8 cellular contexts compared by ENCODE assay signal in genomic region chr3:157088506-157089454, GRCh38.
A peak's percentile ranks its signal among the peaks of the same experiment; 100 is the strongest.
DNase-seq lines count a peak whose midpoint lies in the region; ATAC-seq, FAIRE-seq and TF ChIP-seq lines count a peak whose summit lies in the region.

No MANE protein-coding gene starts in this region.

- TF ChIP-seq CTCF in lower leg skin (IDR thresholded peaks at IDR 0.05) = no peak

- 0% methylated on average over 42 to 45 of the region's 61 CpGs for WGBS in lower leg skin, 2 donors

- peak overlapping the region; percentile 39 for H3K4me3 ChIP-seq in lower leg skin (ENCODE audit: low read depth, poor library complexity, severe bottlenecking)

- peak; percentile 56 for FAIRE-seq in A204.1 (lab: Jason Lieb, UNC)

- DNase-seq in dedifferentiated amniotic fluid mesenchymal stem cell (ENCODE audit: extremely low spot score) (peak; percentile 89), lower leg skin (ENCODE audit: low spot score in 2 of 2) (peak; percentile 93 to 99), DMS53 treated with DMSO at 0.1 percent for 48 hours (lab: John Stamatoyannopoulos, UW; ENCODE audit: unreplicated experiment) (no peak)
- DNase-seq in stimulated activated CD4-positive, alpha-beta T cell treated with anti-CD3 and anti-CD28 coated beads, TNF-alpha, amount 100 ng/mL, for 24 hours (ENCODE audit: low read depth in 3 of 3) = peak; percentile 89 to 93 (median 90)

- intact Hi-C loops in lower leg skin (cut with DNase I; ENCODE audit: low total_unique reads) = no loop called here

- TF ChIP-seq POLR2A in lower leg skin (IDR thresholded peaks at IDR 0.05) = peak in 1 of 2 donors; percentile 66

- ATAC-seq in GM19025 (IDR thresholded peaks at IDR 0.05; ENCODE audit: low read depth, unreplicated experiment) = peak; percentile 64
- ATAC-seq in HG03354 (IDR thresholded peaks at IDR 0.05; ENCODE audit: poor library complexity, severe bottlenecking, unreplicated experiment) = peak; percentile 83
- ATAC-seq in activated CD4-positive, CD25-positive, alpha-beta regulatory T cell treated with anti-CD3 and anti-CD28 coated beads, Interleukin-2, amount 50 U/mL, for 24 hours = peak; percentile 90 to 93
